Comparison of ENCODE assay signal across 20 cellular contexts in genomic region chr10:131651674-131652093, GRCh38.
DNase-seq lines count a peak whose midpoint lies in the region; ATAC-seq and TF ChIP-seq lines count a peak whose summit lies in the region.
"Had no signal": no experiment of that assay in that cellular context is flagged by ENCODE, and none has a peak within 500 bp of the region (broad histone marks: within the 10 kb centered on the region; RNA-seq: fewer than 3 reads in every experiment).

No MANE protein-coding gene starts in this region.

- H3K79me2 ChIP-seq in neural progenitor cell (ENCODE audit: low read depth) = no peaks in the 10 kb centered on the region

- H3K9ac ChIP-seq in neural progenitor cell = no peak overlapping the region

- H3K4me3 ChIP-seq in heart left ventricle = no peak overlapping the region
- H3K4me3 ChIP-seq in neural progenitor cell = no peak overlapping the region
- H3K4me3 ChIP-seq in effector memory CD4-positive, alpha-beta T cell (ENCODE audit: insufficient read depth, low read depth, low read length, poor library complexity, severe bottlenecking) = no peak overlapping the region
- H3K4me3 ChIP-seq in gastrocnemius medialis = no peak overlapping the region
- H3K4me3 ChIP-seq: esophagus muscularis mucosa, lower lobe of right lung, pancreas had no signal

- peaks cover 52% of the 10 kb centered on the region for H3K4me1 Mint-ChIP-seq in neural progenitor cell
- H3K4me1 Mint-ChIP-seq: IgD-negative memory B cell, immature natural killer cell had no signal

- no peaks in the 10 kb centered on the region for H3K9me3 ChIP-seq in heart left ventricle
- H3K9me3 ChIP-seq in neural progenitor cell (ENCODE audit: low read depth) = no peaks in the 10 kb centered on the region
- H3K9me3 ChIP-seq in effector memory CD4-positive, alpha-beta T cell (ENCODE audit: control insufficient read depth, low read length) = no peaks in the 10 kb centered on the region
- H3K9me3 ChIP-seq in gastrocnemius medialis = no peaks in the 10 kb centered on the region
- H3K9me3 ChIP-seq: esophagus muscularis mucosa, lower lobe of right lung, pancreas had no signal

- TF ChIP-seq POLR2A in heart left ventricle (IDR thresholded peaks at IDR 0.05) (no peak), gastrocnemius medialis (IDR thresholded peaks at IDR 0.05) (no peak)

- H3K4me2 ChIP-seq in neural progenitor cell = peak overlapping the region; percentile 67

- H3K27ac Mint-ChIP-seq in neural progenitor cell = peak overlapping the region; percentile 53
- H3K27ac Mint-ChIP-seq: CD4-positive, alpha-beta T cell; IgD-negative memory B cell; immature natural killer cell had no signal

- H3K4me1 ChIP-seq in heart left ventricle (no peaks in the 10 kb centered on the region), neural progenitor cell (peaks cover 15% of the 10 kb centered on the region), gastrocnemius medialis (no peaks in the 10 kb centered on the region)
- no peaks in the 10 kb centered on the region for H3K4me1 ChIP-seq in effector memory CD4-positive, alpha-beta T cell (ENCODE audit: control insufficient read depth, insufficient read depth, low read length, poor library complexity, severe bottlenecking)
- H3K4me1 ChIP-seq: esophagus muscularis mucosa, pancreas had no signal

- ATAC-seq in heart left ventricle (no peak), gastrocnemius medialis (no peak)
- ATAC-seq: lower lobe of right lung; pancreas; stimulated activated naive CD8-positive, alpha-beta T cell treated with anti-CD3 and anti-CD28 coated beads, Interleukin-15, amount 100 ng/mL, for 72 hours had no signal

- H3K36me3 ChIP-seq in heart left ventricle (no peaks in the 10 kb centered on the region), neural progenitor cell (no peaks in the 10 kb centered on the region), gastrocnemius medialis (no peaks in the 10 kb centered on the region)
- no peaks in the 10 kb centered on the region for H3K36me3 ChIP-seq in effector memory CD4-positive, alpha-beta T cell (ENCODE audit: control insufficient read depth, insufficient read depth, low read length)
- H3K36me3 ChIP-seq: esophagus muscularis mucosa, lower lobe of right lung, pancreas had no signal

- H4K20me1 ChIP-seq in neural progenitor cell (ENCODE audit: low read depth) = no peaks in the 10 kb centered on the region

- no peaks in the 10 kb centered on the region for H3K36me3 Mint-ChIP-seq in neural progenitor cell
- H3K36me3 Mint-ChIP-seq: IgD-negative memory B cell, immature natural killer cell had no signal

- H3K27me3 Mint-ChIP-seq in neural progenitor cell (ENCODE audit: insufficient read depth, low read depth) = peaks cover 12% of the 10 kb centered on the region

- 7 to 13% (median 8%) methylated on average over 7 to 12 of the region's 12 CpGs for WGBS in heart left ventricle, 4 donors

- H3K4me3 Mint-ChIP-seq in neural progenitor cell = no peak overlapping the region
- H3K4me3 Mint-ChIP-seq: CD4-positive, alpha-beta T cell; IgD-negative memory B cell; immature natural killer cell; stimulated activated naive CD8-positive, alpha-beta T cell treated with anti-CD3 and anti-CD28 coated beads, Interleukin-15, amount 100 ng/mL, for 72 hours had no signal

- DNase-seq in cardiac septum (ENCODE audit: low spot score) (peak; percentile 35), heart left ventricle (no peak), head of caudate nucleus (peak in 38 of 42 donors; percentile 8 to 72 (median 44)), neural progenitor cell (ENCODE audit: low spot score) (peak; percentile 43), GM10266 (ENCODE audit: extremely low spot score) (no peak), COLO668 (lab: John Stamatoyannopoulos, UW; ENCODE audit: unreplicated experiment) (no peak), gastrocnemius medialis (no peak)
- no peak for DNase-seq in effector memory CD4-positive, alpha-beta T cell
- DNase-seq: activated CD4-positive, alpha-beta T cell treated with anti-CD3 and anti-CD28 coated beads for 4 hours; activated gamma-delta T cell treated with Interleukin-2 at 50 U/mL for 16 hours; CD4-positive, alpha-beta T cell; immature natural killer cell; lower lobe of right lung; NCI-H2029; NCI-H510A; pancreas; stimulated activated CD4-positive, alpha-beta T cell treated with anti-CD3 and anti-CD28 coated beads, Interleukin-2, amount 100 ng/mL, for 24 hours; stimulated activated naive CD8-positive, alpha-beta T cell treated with anti-CD3 and anti-CD28 coated beads, Interleukin-15, amount 100 ng/mL, for 72 hours had no signal

- TF ChIP-seq CTCF in heart left ventricle (IDR thresholded peaks at IDR 0.05) (no peak), neural progenitor cell (IDR thresholded peaks at IDR 0.05) (no peak), GM10266 (IDR thresholded peaks at IDR 0.05; ENCODE audit: control insufficient read depth, insufficient read depth, low read depth, missing control alignments) (no peak), gastrocnemius medialis (IDR thresholded peaks at IDR 0.05 in 4 of 5, conservative IDR thresholded peaks at IDR 0.05 in 1 of 5) (no peak)

- H3K9me3 Mint-ChIP-seq in neural progenitor cell = no peaks in the 10 kb centered on the region
- H3K9me3 Mint-ChIP-seq: CD4-positive, alpha-beta T cell; stimulated activated naive CD8-positive, alpha-beta T cell treated with anti-CD3 and anti-CD28 coated beads, Interleukin-15, amount 100 ng/mL, for 72 hours had no signal

- intact Hi-C loops in cardiac septum (cut with DNase I) = no loop called here
- intact Hi-C loops in heart left ventricle (cut with DNase I) = no loop called here
- intact Hi-C loops in head of caudate nucleus (cut with DNase I) = no loop called here
- intact Hi-C loops in gastrocnemius medialis (cut with DNase I; ENCODE audit: low total_unique reads) = no loop called here

- H3K27ac ChIP-seq in heart left ventricle (no peak overlapping the region), neural progenitor cell (no peak overlapping the region), gastrocnemius medialis (no peak overlapping the region)
- H3K27ac ChIP-seq in effector memory CD4-positive, alpha-beta T cell (ENCODE audit: insufficient read depth, low read length, poor library complexity, severe bottlenecking) = no peak overlapping the region
- H3K27ac ChIP-seq: esophagus muscularis mucosa, lower lobe of right lung, pancreas had no signal

- in situ Hi-C loops in gastrocnemius medialis (cut with MboI; ENCODE audit: low sequenced_read_pairs in 4 of 4) = no loop called here

- no peak overlapping the region for H2AFZ ChIP-seq in neural progenitor cell (replicated peaks)

- H3K27me3 ChIP-seq in heart left ventricle = peaks cover 0 to 66% (median 8%) of the 10 kb centered on the region in 9 donors
- peaks cover 9% of the 10 kb centered on the region for H3K27me3 ChIP-seq in neural progenitor cell
- H3K27me3 ChIP-seq in effector memory CD4-positive, alpha-beta T cell (replicated peaks; ENCODE audit: control insufficient read depth, insufficient read depth, low read length, poor library complexity, severe bottlenecking) = peaks cover 4% of the 10 kb centered on the region
- H3K27me3 ChIP-seq in gastrocnemius medialis = peaks cover 0 to 19% (median 0%) of the 10 kb centered on the region in 3 donors
- H3K27me3 ChIP-seq: pancreas had no signal

- peaks cover 7% of the 10 kb centered on the region for H3F3A ChIP-seq in neural progenitor cell (ENCODE audit: low read depth)

Comparison
In these comparisons a context has a peak if more than half of its experiments do, and no peak if none do; other contexts are left out.
1. DNase-seq: peak in cardiac septum (single experiment), head of caudate nucleus (38 of 42) and neural progenitor cell (single experiment); none in heart left ventricle (0 of 5), effector memory CD4-positive, alpha-beta T cell (0 of 3), GM10266 (single experiment), COLO668 (single experiment) and gastrocnemius medialis (0 of 2).